8 cellular contexts compared by ENCODE assay signal in genomic region chr6:15329154-15329781, GRCh38.
DNase-seq lines count a peak whose midpoint lies in the region; ATAC-seq and TF ChIP-seq lines count a peak whose summit lies in the region.

No MANE protein-coding gene starts in this region.

- no peak for TF ChIP-seq CTCF in GM23338 (conservative IDR thresholded peaks at IDR 0.05; ENCODE audit: low read depth in 2 of 2)

- H3K27ac ChIP-seq in GM23338 (ENCODE audit: low read depth) (peak overlapping the region; percentile 68), epithelial cell of prostate (peak overlapping the region; percentile 26)

- H4K20me1 ChIP-seq in GM23338 (replicated peaks; ENCODE audit: insufficient read depth), result peaks cover 99% of the 10 kb centered on the region

- H3K36me3 ChIP-seq in GM23338 (ENCODE audit: insufficient read depth), result no peaks in the 10 kb centered on the region

- DNase-seq in GM23338 (ENCODE audit: low spot score) (no peak), RPMI7951 (ENCODE audit: low read depth) (peak; percentile 93), epithelial cell of prostate (ENCODE audit: low read depth, low spot score) (no peak), pons (ENCODE audit: low spot score) (peak; percentile 58), AML-193 (lab: John Stamatoyannopoulos, UW) (no peak), inferior parietal cortex (ENCODE audit: extremely low spot score) (no peak)
- DNase-seq in stimulated activated CD4-positive, alpha-beta T cell treated with anti-CD3 and anti-CD28 coated beads, Interleukin-15, amount 100 ng/mL, for 24 hours, result no peak

- H3F3A ChIP-seq in GM23338 (replicated peaks; ENCODE audit: low read depth), result peaks cover 30% of the 10 kb centered on the region

- H3K9me3 Mint-ChIP-seq in GM23338, result no peaks in the 10 kb centered on the region

- H3K79me2 ChIP-seq in GM23338 (replicated peaks; ENCODE audit: insufficient read depth), result peaks cover 100% of the 10 kb centered on the region

- H2AFZ ChIP-seq in GM23338, result no peak overlapping the region

- H3K4me1 Mint-ChIP-seq in GM23338, result peaks cover 85% of the 10 kb centered on the region

- peaks cover 95% of the 10 kb centered on the region for H3K4me1 ChIP-seq in GM23338 (ENCODE audit: insufficient read depth)

- H3K27me3 Mint-ChIP-seq in GM23338 (ENCODE audit: insufficient read depth, low read depth, poor library complexity), result peaks cover 37% of the 10 kb centered on the region

- H3K27ac Mint-ChIP-seq in GM23338, result no peak overlapping the region; the same call in 1 of the 2 replicates

- ATAC-seq in GM23338 (peak; percentile 17), GM18870 (IDR thresholded peaks at IDR 0.05; ENCODE audit: unreplicated experiment) (no peak)

- H3K4me3 ChIP-seq in GM23338, result peak overlapping the region; percentile 5; the same call in 1 of the 2 replicates

- peaks cover 15% of the 10 kb centered on the region; the same call in 2 of the 3 replicates for H3K36me3 Mint-ChIP-seq in GM23338 (ENCODE audit: low read depth)

- no peaks in the 10 kb centered on the region for H3K27me3 ChIP-seq in GM23338 (ENCODE audit: insufficient read depth)

- H3K9me2 ChIP-seq in GM23338 (ENCODE audit: insufficient read depth), result no peaks in the 10 kb centered on the region

- H3K4me3 Mint-ChIP-seq in GM23338, result peak overlapping the region; percentile 30; the same call in 2 of the 3 replicates

- H3K4me2 ChIP-seq in GM23338, result peak overlapping the region; percentile 69

TF ChIP-seq in GM23338, 12 proteins besides CTCF, POLR2A, EP300 and RAD21:
- TF ChIP-seq EZH2phosphoT487 (IDR thresholded peaks at IDR 0.05; ENCODE audit: unreplicated experiment) (no peak), POLR2AphosphoS5 (IDR thresholded peaks at IDR 0.05; ENCODE audit: low read depth) (peak; percentile 34; the same call in 1 of the 2 replicates)

Comparison
In these comparisons a context has a peak if more than half of its experiments do, and no peak if none do; other contexts are left out.
1. DNase-seq: peak in RPMI7951 (single experiment) and pons (single experiment); none in GM23338 (single experiment), epithelial cell of prostate (single experiment), AML-193 (0 of 2), inferior parietal cortex (single experiment) and stimulated activated CD4-positive, alpha-beta T cell treated with anti-CD3 and anti-CD28 coated beads, Interleukin-15, amount 100 ng/mL, for 24 hours (single experiment).